ENCODE assay signal across 20 cellular contexts in genomic region chr4:83342476-83342875, GRCh38.
"Had no signal": no experiment of that assay in that cellular context is flagged by ENCODE, and none has a peak within 500 bp of the region (broad histone marks: within the 10 kb centered on the region; RNA-seq: fewer than 3 reads in every experiment).

No MANE protein-coding gene starts in this region.

- H3K9me3 ChIP-seq: testis had no signal

- H3K4me3 ChIP-seq: esophagus muscularis mucosa, gastrocnemius medialis, left ventricle myocardium inferior, lower lobe of right lung, spleen, testis, transverse colon had no signal

- DNase-seq: effector memory CD8-positive, alpha-beta T cell; gastrocnemius medialis; glutamatergic neuron; immature natural killer cell; kidney; left cardiac atrium; left ventricle myocardium inferior; lower lobe of right lung; natural killer cell; posterior cingulate gyrus; spleen; stimulated activated CD4-positive, alpha-beta T cell treated with anti-CD3 and anti-CD28 coated beads, Interleukin-15, amount 100 ng/mL, for 24 hours; stimulated activated CD4-positive, alpha-beta T cell treated with anti-CD3 and anti-CD28 coated beads, Interleukin-1b, Interleukin-23, amount 100 ng/mL, for 48 hours; stimulated activated CD4-positive, alpha-beta T cell treated with anti-CD3 and anti-CD28 coated beads, Interleukin-4, amount 100 ng/mL, for 24 hours; testis; transverse colon had no signal

- H3K27me3 ChIP-seq: spleen, testis, transverse colon had no signal

- H3K4me1 ChIP-seq: esophagus muscularis mucosa, gastrocnemius medialis, left ventricle myocardium inferior, lower lobe of right lung, testis, transverse colon had no signal

- H3K36me3 ChIP-seq: esophagus muscularis mucosa, gastrocnemius medialis, left ventricle myocardium inferior, lower lobe of right lung, spleen, transverse colon had no signal

- H3K27ac ChIP-seq: epithelial cell of prostate, esophagus muscularis mucosa, gastrocnemius medialis, left ventricle myocardium inferior, lower lobe of right lung, spleen, testis, transverse colon had no signal

- ATAC-seq: effector memory CD8-positive, alpha-beta T cell; gastrocnemius medialis; left cardiac atrium; natural killer cell; sciatic nerve; stimulated activated memory B cell treated with anti-CD40 and anti-IgM and Interleukin-4, amounts not matched to agents 10 μg/mL and 1 μg/mL and 100 μg/mL, for 72 hours had no signal
